Comparison of ENCODE assay signal across 1 cellular context in genomic region chr6:6596929-6597328, GRCh38.
TF ChIP-seq lines count a peak whose summit lies in the region.

No MANE protein-coding gene starts in this region.

TF ChIP-seq in HEK293T, 16 proteins besides CTCF, POLR2A, EP300 and RAD21:
- TF ChIP-seq BHLHE40 (IDR thresholded peaks at IDR 0.05; ENCODE audit: borderline replicate concordance) (no peak), ZNF384 (IDR thresholded peaks at IDR 0.05) (no peak), TARDBP (IDR thresholded peaks at IDR 0.05) (no peak), CTBP1 (IDR thresholded peaks at IDR 0.05; ENCODE audit: borderline replicate concordance) (no peak), ARNT (IDR thresholded peaks at IDR 0.05) (no peak), L3MBTL2 (conservative IDR thresholded peaks at IDR 0.05) (no peak), LEF1 (IDR thresholded peaks at IDR 0.05; ENCODE audit: borderline replicate concordance) (no peak), FOXA1 (IDR thresholded peaks at IDR 0.05) (no peak)
TF ChIP-seq in HEK293T: peak in this region for 0.
